10 cellular contexts compared by ENCODE assay signal in the genomic region with DNA sequence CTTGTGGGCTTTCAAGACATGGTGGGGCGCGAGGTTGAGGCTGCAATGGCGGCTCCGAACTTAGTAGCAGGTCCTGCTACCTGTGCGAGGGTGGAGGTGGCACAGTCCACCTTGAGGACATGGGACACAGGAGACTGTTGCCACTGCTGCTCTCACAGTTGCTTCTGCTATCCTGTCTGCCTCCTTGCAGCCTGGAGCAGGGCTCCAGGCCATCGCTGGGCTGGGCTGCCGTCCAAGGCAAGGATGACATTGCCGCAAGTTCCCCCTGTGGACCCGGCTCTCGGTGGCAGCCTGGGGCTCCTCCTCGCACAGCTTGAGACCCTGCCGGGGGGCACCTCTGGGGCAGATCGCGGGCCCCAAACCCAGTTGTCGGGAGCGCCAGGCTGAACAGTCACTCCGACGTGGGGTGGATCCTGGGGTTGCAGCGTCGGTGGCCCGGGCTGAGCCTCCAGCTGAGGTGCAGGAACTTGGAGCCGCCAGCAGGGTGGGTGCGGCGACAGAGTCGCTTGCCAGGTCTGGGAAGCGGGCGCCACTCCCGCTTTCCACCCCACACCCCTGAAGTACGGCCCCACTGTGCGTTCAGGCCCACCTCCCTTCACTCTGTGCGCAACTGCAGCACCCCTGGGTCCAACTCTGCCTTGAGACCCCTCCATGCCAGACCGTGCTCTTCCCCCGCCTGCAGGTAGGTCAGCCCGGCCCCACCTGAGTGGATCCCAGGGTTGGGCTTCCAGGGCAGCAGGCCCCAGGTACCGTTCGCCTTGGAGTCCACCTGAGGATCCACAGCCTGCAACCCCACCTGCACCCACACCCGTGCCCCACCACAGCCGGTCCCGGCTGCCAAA.
"Had no signal": no experiment of that assay in that cellular context is flagged by ENCODE, and none has a peak within 500 bp of the region (broad histone marks: within the 10 kb centered on the region; RNA-seq: fewer than 3 reads in every experiment).

No MANE protein-coding gene starts in this region.

- H3K4me3 ChIP-seq: esophagus muscularis mucosa, tibial nerve had no signal

- H3K4me3 Mint-ChIP-seq: activated CD4-positive, alpha-beta memory T cell treated with anti-CD3 and anti-CD28 coated beads for 36 hours; activated naive CD8-positive, alpha-beta T cell; activated T-cell treated with anti-CD3 and anti-CD28 coated beads, Interleukin-2, amount 50 U/mL, for 4 hours had no signal

- H3K36me3 ChIP-seq: esophagus muscularis mucosa had no signal

- DNase-seq: activated CD4-positive, alpha-beta memory T cell treated with anti-CD3 and anti-CD28 coated beads for 36 hours; activated effector memory CD4-positive, alpha-beta T cell treated with anti-CD3 and anti-CD28 coated beads, Interleukin-2, amount 50 U/mL, for 16 hours; activated T-cell treated with anti-CD3 and anti-CD28 coated beads, Interleukin-2, amount 50 U/mL, for 4 hours; foreskin fibroblast; islet precursor cell; T-helper 2 cell had no signal

- H3K27me3 ChIP-seq: esophagus muscularis mucosa, tibial nerve had no signal

- H3K27ac Mint-ChIP-seq: activated CD4-positive, alpha-beta memory T cell treated with anti-CD3 and anti-CD28 coated beads for 36 hours; activated naive CD8-positive, alpha-beta T cell had no signal

- H3K9me3 Mint-ChIP-seq: activated CD4-positive, alpha-beta memory T cell treated with anti-CD3 and anti-CD28 coated beads for 36 hours; activated T-cell treated with anti-CD3 and anti-CD28 coated beads, Interleukin-2, amount 50 U/mL, for 4 hours had no signal

- H3K9me3 ChIP-seq: esophagus muscularis mucosa had no signal

- H3K27ac ChIP-seq: esophagus muscularis mucosa had no signal

- ATAC-seq: activated CD4-positive, CD25-positive, alpha-beta regulatory T cell treated with anti-CD3 and anti-CD28 coated beads, Interleukin-2, amount 50 U/mL, for 24 hours; activated T-cell treated with anti-CD3 and anti-CD28 coated beads, Interleukin-2, amount 50 U/mL, for 4 hours had no signal

- H3K27me3 Mint-ChIP-seq: activated CD4-positive, alpha-beta memory T cell treated with anti-CD3 and anti-CD28 coated beads for 36 hours; activated naive CD8-positive, alpha-beta T cell had no signal
